ENCODE assay signal across 1 cellular context in genomic region chr18:9613550-9614400, GRCh38.
TF ChIP-seq lines count a peak whose summit lies in the region.

No MANE protein-coding gene starts in this region.

TF ChIP-seq in HepG2, 621 proteins besides CTCF, POLR2A, EP300 and RAD21 (continued from another document and continues in another):
- TF ChIP-seq, protein P1, sequence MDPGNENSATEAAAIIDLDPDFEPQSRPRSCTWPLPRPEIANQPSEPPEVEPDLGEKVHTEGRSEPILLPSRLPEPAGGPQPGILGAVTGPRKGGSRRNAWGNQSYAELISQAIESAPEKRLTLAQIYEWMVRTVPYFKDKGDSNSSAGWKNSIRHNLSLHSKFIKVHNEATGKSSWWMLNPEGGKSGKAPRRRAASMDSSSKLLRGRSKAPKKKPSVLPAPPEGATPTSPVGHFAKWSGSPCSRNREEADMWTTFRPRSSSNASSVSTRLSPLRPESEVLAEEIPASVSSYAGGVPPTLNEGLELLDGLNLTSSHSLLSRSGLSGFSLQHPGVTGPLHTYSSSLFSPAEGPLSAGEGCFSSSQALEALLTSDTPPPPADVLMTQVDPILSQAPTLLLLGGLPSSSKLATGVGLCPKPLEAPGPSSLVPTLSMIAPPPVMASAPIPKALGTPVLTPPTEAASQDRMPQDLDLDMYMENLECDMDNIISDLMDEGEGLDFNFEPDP (CRISPR knock-in tag; conservative IDR thresholded peaks at IDR 0.05), result no peak
- TF ChIP-seq THAP9 (CRISPR knock-in tag; IDR thresholded peaks at IDR 0.05; ENCODE audit: borderline replicate concordance) (peak; percentile 32; the same call in 1 of the 2 replicates), ZNF646 (CRISPR knock-in tag; IDR thresholded peaks at IDR 0.05) (no peak), ARID2 (CRISPR knock-in tag; IDR thresholded peaks at IDR 0.05; ENCODE audit: borderline replicate concordance) (no peak), MAZ (IDR thresholded peaks at IDR 0.05; ENCODE audit: borderline replicate concordance, low read depth, low read length) (no peak), MAZ (CRISPR knock-in tag; IDR thresholded peaks at IDR 0.05; ENCODE audit: low read depth) (0 out of 2 replicates have a peak, but pooled peaks have one; percentile 24), NFKBIZ (CRISPR knock-in tag; IDR thresholded peaks at IDR 0.05) (no peak), SPEN (CRISPR knock-in tag; IDR thresholded peaks at IDR 0.05; ENCODE audit: low read depth) (peak; percentile 28; the same call in 1 of the 2 replicates), JDP2 (CRISPR knock-in tag; IDR thresholded peaks at IDR 0.05; ENCODE audit: borderline replicate concordance) (no peak), CC2D1A (CRISPR knock-in tag; IDR thresholded peaks at IDR 0.05) (no peak), HOXA3 (CRISPR knock-in tag; IDR thresholded peaks at IDR 0.05) (peak; percentile 32; the same call in 1 of the 2 replicates), HDAC1 (CRISPR knock-in tag; IDR thresholded peaks at IDR 0.05) (no peak; the same call in 1 of the 2 replicates), PLSCR1 (CRISPR knock-in tag; IDR thresholded peaks at IDR 0.05; ENCODE audit: borderline replicate concordance) (no peak), ATF7-NPFF (CRISPR knock-in tag; IDR thresholded peaks at IDR 0.05; ENCODE audit: low read depth) (no peak), ZSCAN30 (CRISPR knock-in tag; IDR thresholded peaks at IDR 0.05) (no peak), ZNF143 (CRISPR knock-in tag; IDR thresholded peaks at IDR 0.05) (no peak), KDM5A (IDR thresholded peaks at IDR 0.05; ENCODE audit: borderline replicate concordance, low read length) (no peak), ZNF263 (CRISPR knock-in tag; IDR thresholded peaks at IDR 0.05) (no peak), MTERF4 (CRISPR knock-in tag; IDR thresholded peaks at IDR 0.05) (no peak), PRPF4 (IDR thresholded peaks at IDR 0.05; ENCODE audit: low read depth, low read length, poor library complexity, severe bottlenecking) (no peak), SIN3A (IDR thresholded peaks at IDR 0.05; ENCODE audit: borderline replicate concordance, low read depth, low read length) (peak; percentile 19; the same call in 1 of the 2 replicates), CEBPB (IDR thresholded peaks at IDR 0.05; ENCODE audit: borderline replicate concordance, low read depth, low read length) (no peak), KLF6 (CRISPR knock-in tag; IDR thresholded peaks at IDR 0.05) (no peak), ERF (CRISPR knock-in tag; IDR thresholded peaks at IDR 0.05) (no peak), E2F2 (CRISPR knock-in tag; IDR thresholded peaks at IDR 0.05; ENCODE audit: borderline replicate concordance) (no peak), AKAP8 (CRISPR knock-in tag; IDR thresholded peaks at IDR 0.05) (no peak), PHF5A (CRISPR knock-in tag; IDR thresholded peaks at IDR 0.05; ENCODE audit: low read depth, unreplicated experiment) (no peak), FOXC1 (CRISPR knock-in tag; IDR thresholded peaks at IDR 0.05; ENCODE audit: borderline replicate concordance) (no peak), MXD1 (CRISPR knock-in tag; IDR thresholded peaks at IDR 0.05) (0 out of 2 replicates have a peak, but pooled peaks have one; percentile 7), ZNF256 (CRISPR knock-in tag; conservative IDR thresholded peaks at IDR 0.05) (no peak), EED (CRISPR knock-in tag; IDR thresholded peaks at IDR 0.05) (no peak), ARNTL (CRISPR knock-in tag; IDR thresholded peaks at IDR 0.05) (0 out of 2 replicates have a peak, but pooled peaks have one; percentile 27), TAF1 (CRISPR knock-in tag; IDR thresholded peaks at IDR 0.05) (0 out of 2 replicates have a peak, but pooled peaks have one; percentile 44), NFYB (CRISPR knock-in tag; IDR thresholded peaks at IDR 0.05) (no peak), ZFP1 (CRISPR knock-in tag; IDR thresholded peaks at IDR 0.05) (no peak), STAT5B (CRISPR knock-in tag; IDR thresholded peaks at IDR 0.05) (no peak), ZFP82 (CRISPR knock-in tag; IDR thresholded peaks at IDR 0.05; ENCODE audit: borderline replicate concordance) (no peak), ZNF224 (CRISPR knock-in tag; IDR thresholded peaks at IDR 0.05) (no peak), ZNF556 (CRISPR knock-in tag; IDR thresholded peaks at IDR 0.05; ENCODE audit: borderline replicate concordance) (peak; percentile 33; the same call in 1 of the 2 replicates)
- TF ChIP-seq, protein P2, sequence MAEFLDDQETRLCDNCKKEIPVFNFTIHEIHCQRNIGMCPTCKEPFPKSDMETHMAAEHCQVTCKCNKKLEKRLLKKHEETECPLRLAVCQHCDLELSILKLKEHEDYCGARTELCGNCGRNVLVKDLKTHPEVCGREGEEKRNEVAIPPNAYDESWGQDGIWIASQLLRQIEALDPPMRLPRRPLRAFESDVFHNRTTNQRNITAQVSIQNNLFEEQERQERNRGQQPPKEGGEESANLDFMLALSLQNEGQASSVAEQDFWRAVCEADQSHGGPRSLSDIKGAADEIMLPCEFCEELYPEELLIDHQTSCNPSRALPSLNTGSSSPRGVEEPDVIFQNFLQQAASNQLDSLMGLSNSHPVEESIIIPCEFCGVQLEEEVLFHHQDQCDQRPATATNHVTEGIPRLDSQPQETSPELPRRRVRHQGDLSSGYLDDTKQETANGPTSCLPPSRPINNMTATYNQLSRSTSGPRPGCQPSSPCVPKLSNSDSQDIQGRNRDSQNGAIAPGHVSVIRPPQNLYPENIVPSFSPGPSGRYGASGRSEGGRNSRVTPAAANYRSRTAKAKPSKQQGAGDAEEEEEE (CRISPR knock-in tag; IDR thresholded peaks at IDR 0.05; ENCODE audit: borderline replicate concordance), result no peak
- TF ChIP-seq, protein P3, sequence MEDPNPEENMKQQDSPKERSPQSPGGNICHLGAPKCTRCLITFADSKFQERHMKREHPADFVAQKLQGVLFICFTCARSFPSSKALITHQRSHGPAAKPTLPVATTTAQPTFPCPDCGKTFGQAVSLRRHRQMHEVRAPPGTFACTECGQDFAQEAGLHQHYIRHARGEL (CRISPR knock-in tag; IDR thresholded peaks at IDR 0.05), result no peak
- TF ChIP-seq, protein P4, sequence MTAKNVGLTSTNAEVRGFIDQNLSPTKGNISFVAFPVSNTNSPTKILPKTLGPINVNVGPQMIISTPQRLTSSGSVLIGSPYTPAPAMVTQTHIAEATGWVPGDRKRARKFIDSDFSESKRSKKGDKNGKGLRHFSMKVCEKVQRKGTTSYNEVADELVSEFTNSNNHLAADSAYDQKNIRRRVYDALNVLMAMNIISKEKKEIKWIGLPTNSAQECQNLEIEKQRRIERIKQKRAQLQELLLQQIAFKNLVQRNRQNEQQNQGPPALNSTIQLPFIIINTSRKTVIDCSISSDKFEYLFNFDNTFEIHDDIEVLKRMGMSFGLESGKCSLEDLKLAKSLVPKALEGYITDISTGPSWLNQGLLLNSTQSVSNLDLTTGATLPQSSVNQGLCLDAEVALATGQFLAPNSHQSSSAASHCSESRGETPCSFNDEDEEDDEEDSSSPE (CRISPR knock-in tag; IDR thresholded peaks at IDR 0.05), result no peak; the same call in 1 of the 2 replicates
- TF ChIP-seq, protein P5, sequence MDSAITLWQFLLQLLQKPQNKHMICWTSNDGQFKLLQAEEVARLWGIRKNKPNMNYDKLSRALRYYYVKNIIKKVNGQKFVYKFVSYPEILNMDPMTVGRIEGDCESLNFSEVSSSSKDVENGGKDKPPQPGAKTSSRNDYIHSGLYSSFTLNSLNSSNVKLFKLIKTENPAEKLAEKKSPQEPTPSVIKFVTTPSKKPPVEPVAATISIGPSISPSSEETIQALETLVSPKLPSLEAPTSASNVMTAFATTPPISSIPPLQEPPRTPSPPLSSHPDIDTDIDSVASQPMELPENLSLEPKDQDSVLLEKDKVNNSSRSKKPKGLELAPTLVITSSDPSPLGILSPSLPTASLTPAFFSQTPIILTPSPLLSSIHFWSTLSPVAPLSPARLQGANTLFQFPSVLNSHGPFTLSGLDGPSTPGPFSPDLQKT (CRISPR knock-in tag; IDR thresholded peaks at IDR 0.05; ENCODE audit: borderline replicate concordance), result no peak
